30 cellular contexts compared by ENCODE assay signal in genomic region chr19:1950640-1951039, GRCh38.
"Had no signal": no experiment of that assay in that cellular context is flagged by ENCODE, and none has a peak within 500 bp of the region (broad histone marks: within the 10 kb centered on the region; RNA-seq: fewer than 3 reads in every experiment).

No MANE protein-coding gene starts in this region.

- ATAC-seq: foreskin keratinocyte; gastroesophageal sphincter; heart right ventricle; left cardiac atrium; left lung; mucosa of descending colon; natural killer cell treated with Interleukin-12 subunit alpha and Interleukin-12 subunit beta and Interleukin-15 and Interleukin-18, amount 100 ng/mL, for 72 hours; right lobe of liver; stimulated activated memory B cell treated with anti-CD40 and anti-IgM and Interleukin-4, amounts not matched to agents 10 μg/mL and 1 μg/mL and 100 μg/mL, for 72 hours; stimulated activated naive CD8-positive, alpha-beta T cell treated with anti-CD3 and anti-CD28 coated beads, Interleukin-15, Interleukin-2, amounts not matched to agents 100 U/mL and 50 U/mL, for 24 hours had no signal

- DNase-seq: effector CD8-positive, alpha-beta T cell; foreskin keratinocyte; heart right ventricle; hippocampal formation; left cardiac atrium; mesenchymal stem cell; mucosa of descending colon; naive B cell; right lobe of liver; small intestine; stimulated activated CD4-positive, alpha-beta T cell treated with anti-CD3 and anti-CD28 coated beads, Interleukin-12 subunit alpha, Interleukin-12 subunit beta, amount 100 ng/mL, for 4 hours; stimulated activated CD4-positive, alpha-beta T cell treated with anti-CD3 and anti-CD28 coated beads, Interleukin-2, amount 100 ng/mL, for 24 hours; stimulated activated CD4-positive, alpha-beta T cell treated with anti-CD3 and anti-CD28 coated beads, Interleukin-4, amount 100 ng/mL, for 24 hours; stimulated activated naive CD8-positive, alpha-beta T cell treated with anti-CD3 and anti-CD28 coated beads, Interleukin-15, Interleukin-2, amounts not matched to agents 100 U/mL and 50 U/mL, for 24 hours; testis; tibial artery; upper lobe of left lung; uterus had no signal

- H3K9me3 ChIP-seq: esophagus muscularis mucosa, gastroesophageal sphincter, heart right ventricle, left lung, mucosa of descending colon, right lobe of liver, testis, tibial artery, upper lobe of left lung, uterus had no signal

- H3K36me3 Mint-ChIP-seq: naive B cell; natural killer cell treated with Interleukin-12 subunit alpha and Interleukin-12 subunit beta and Interleukin-15 and Interleukin-18, amount 100 ng/mL, for 72 hours had no signal

- H3K4me3 Mint-ChIP-seq: mesothelial cell of epicardium; natural killer cell treated with Interleukin-12 subunit alpha and Interleukin-12 subunit beta and Interleukin-15 and Interleukin-18, amount 100 ng/mL, for 72 hours; neural crest cell; stimulated activated memory B cell treated with anti-CD40 and anti-IgM and Interleukin-4, amounts not matched to agents 10 μg/mL and 1 μg/mL and 100 μg/mL, for 72 hours had no signal

- H3K9me3 Mint-ChIP-seq: mesothelial cell of epicardium; naive B cell; natural killer cell treated with Interleukin-12 subunit alpha and Interleukin-12 subunit beta and Interleukin-15 and Interleukin-18, amount 100 ng/mL, for 72 hours; neural crest cell; stimulated activated memory B cell treated with anti-CD40 and anti-IgM and Interleukin-4, amounts not matched to agents 10 μg/mL and 1 μg/mL and 100 μg/mL, for 72 hours had no signal

- H3K27ac Mint-ChIP-seq: mesothelial cell of epicardium; natural killer cell treated with Interleukin-12 subunit alpha and Interleukin-12 subunit beta and Interleukin-15 and Interleukin-18, amount 100 ng/mL, for 72 hours; stimulated activated memory B cell treated with anti-CD40 and anti-IgM and Interleukin-4, amounts not matched to agents 10 μg/mL and 1 μg/mL and 100 μg/mL, for 72 hours had no signal

- H3K4me3 ChIP-seq: esophagus muscularis mucosa, gastroesophageal sphincter, heart right ventricle, left lung, mucosa of descending colon, right lobe of liver, testis, tibial artery, upper lobe of left lung, uterus had no signal

- H3K27ac ChIP-seq: esophagus muscularis mucosa, foreskin keratinocyte, gastroesophageal sphincter, heart right ventricle, left lung, parathyroid adenoma, right lobe of liver, testis, tibial artery, upper lobe of left lung, uterus had no signal

- H3K36me3 ChIP-seq: right lobe of liver, uterus had no signal

- H3K27me3 Mint-ChIP-seq: naive B cell; natural killer cell treated with Interleukin-12 subunit alpha and Interleukin-12 subunit beta and Interleukin-15 and Interleukin-18, amount 100 ng/mL, for 72 hours; progenitor cell of endocrine pancreas; stimulated activated memory B cell treated with anti-CD40 and anti-IgM and Interleukin-4, amounts not matched to agents 10 μg/mL and 1 μg/mL and 100 μg/mL, for 72 hours had no signal

- H3K9ac ChIP-seq: parathyroid adenoma had no signal

- H2AFZ ChIP-seq: parathyroid adenoma had no signal

- H3K4me1 ChIP-seq: foreskin keratinocyte, parathyroid adenoma, right lobe of liver, testis, uterus had no signal

- FAIRE-seq: colon, endothelial cell of umbilical vein, islet of Langerhans, small intestine had no signal

- H3K27me3 ChIP-seq: esophagus muscularis mucosa, foreskin keratinocyte, gastroesophageal sphincter, heart right ventricle, left lung, right lobe of liver, testis, tibial artery, upper lobe of left lung, uterus had no signal
